In the genomic region with DNA sequence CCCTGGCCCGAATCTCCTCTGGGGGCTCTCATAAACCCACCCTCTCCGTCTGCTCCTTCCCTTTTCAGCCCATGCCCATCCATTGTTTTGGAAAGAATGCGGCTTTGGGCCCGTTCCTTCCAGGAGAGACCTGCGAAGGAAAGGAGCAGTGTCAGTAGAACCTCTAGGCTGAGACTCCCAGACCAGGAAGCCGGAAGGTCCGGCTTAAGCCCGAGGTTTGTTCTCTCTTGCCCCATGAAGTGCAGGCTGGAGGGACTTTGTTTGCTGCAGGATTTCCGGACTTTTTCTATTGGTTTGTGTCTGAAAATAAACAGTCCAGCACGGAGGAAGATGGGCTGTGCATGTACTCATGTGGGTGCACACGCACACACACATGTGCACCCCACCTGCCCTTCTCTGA, we compare ENCODE assay signal across 19 cellular contexts. TPM values are rescaled to one million over a fixed set of nuclear protein-coding genes. Genes with fewer than 3 reads are reported as not detected.
DNase-seq lines count a peak whose midpoint lies in the region; ATAC-seq, FAIRE-seq and TF ChIP-seq lines count a peak whose summit lies in the region.
"Had no signal": no experiment of that assay in that cellular context is flagged by ENCODE, and none has a peak within 500 bp of the region (broad histone marks: within the 10 kb centered on the region; RNA-seq: fewer than 3 reads in every experiment).

No MANE protein-coding gene starts in this region.

- no peak overlapping the region for H3K4me3 ChIP-seq in K562
- H3K4me3 ChIP-seq in suprapubic skin: no peak overlapping the region
- H3K4me3 ChIP-seq: GM23248, lung had no signal

- intact Hi-C loops in cardiac septum (cut with DNase I): no loop called here
- intact Hi-C loops in Right ventricle myocardium superior (cut with DNase I): no loop called here
- intact Hi-C loops in K562 (cut with micrococcal nuclease): no loop called here

- H3K27me3 Mint-ChIP-seq in memory B cell: peaks cover 2% of the 10 kb centered on the region

- peaks cover 56 to 78% of the 10 kb centered on the region in 2 experiments for H3K27me3 ChIP-seq in K562 (ENCODE audit: control insufficient read depth in 2 of 2, insufficient read depth in 2 of 2, low read length in 2 of 2)
- peaks cover 16% of the 10 kb centered on the region for H3K27me3 ChIP-seq in suprapubic skin

- POLR2A ChIA-PET in K562 (lab: Yijun Ruan, JAX): no interaction called here

- no TSS peak for BruUV-seq in K562 (replicated peaks; lab: Mats Ljungman, UMichigan)

- H3K4me2 ChIP-seq in K562 (ENCODE audit: insufficient read depth, low read length): no peak overlapping the region

- no peak for FAIRE-seq in K562 (lab: Jason Lieb, UNC)
- FAIRE-seq: TTC549 had no signal

- CTCF ChIA-PET in K562 (lab: Yijun Ruan, JAX; ENCODE audit: low intra/inter-chr PET ratio): no interaction called here

- H3K9me1 ChIP-seq in K562 (ENCODE audit: control insufficient read depth, insufficient read depth, low read length): no peaks in the 10 kb centered on the region

- no peaks in the 10 kb centered on the region for H3K9me3 ChIP-seq in K562 (replicated peaks; ENCODE audit: control insufficient read depth, insufficient read depth, low read depth, low read length)
- no peaks in the 10 kb centered on the region for H3K9me3 ChIP-seq in suprapubic skin

- H3K4me1 ChIP-seq in K562 (replicated peaks in 1 of 2; ENCODE audit: control insufficient read depth in 2 of 2, insufficient read depth in 2 of 2, low read length in 2 of 2) (peaks cover 0 to 7% of the 10 kb centered on the region in 2 experiments; a peak in 1 of 5 replicates), suprapubic skin (peaks cover 28% of the 10 kb centered on the region)

- H4K20me1 ChIP-seq in K562 (replicated peaks; ENCODE audit: control insufficient read depth, insufficient read depth, low read length): peaks cover 34% of the 10 kb centered on the region

- no peak overlapping the region for H2AFZ ChIP-seq in K562 (ENCODE audit: low read depth, low read length)
- H2AFZ ChIP-seq: GM23248 had no signal

- peak overlapping the region; percentile 14 for H3K27ac Mint-ChIP-seq in memory B cell
- H3K27ac Mint-ChIP-seq: activated naive CD4-positive, alpha-beta T cell treated with anti-CD3 and anti-CD28 coated beads, Interleukin-2, amount 10 ng/mL, durations not matched to agents 7 days and 5 days had no signal

- TF ChIP-seq POLR2A in K562 (conservative IDR thresholded peaks at IDR 0.05): no peak
- TF ChIP-seq POLR2A in suprapubic skin (IDR thresholded peaks at IDR 0.05): no peak

- no peak overlapping the region for H3K9ac ChIP-seq in K562 (ENCODE audit: insufficient read depth in 1 of 2, low read depth in 2 of 2, low read length in 2 of 2)
- H3K9ac ChIP-seq: GM23248 had no signal

- ATAC-seq in Right ventricle myocardium superior (ENCODE audit: poor library complexity) (no peak), K562 (no peak), memory B cell (ENCODE audit: low read depth) (no peak), GM21619 (IDR thresholded peaks at IDR 0.05; ENCODE audit: unreplicated experiment) (no peak), HG03025 (IDR thresholded peaks at IDR 0.05; ENCODE audit: low FRiP score, unreplicated experiment) (no peak)

- no peaks in the 10 kb centered on the region for H3K36me3 ChIP-seq in K562 (ENCODE audit: control insufficient read depth, insufficient read depth, low read length)
- no peaks in the 10 kb centered on the region for H3K36me3 ChIP-seq in suprapubic skin

- WGBS in K562 (ENCODE audit: insufficient coverage, low coverage, missing lambda C conversion rate): 3% methylated on average over 11 of the region's 11 CpGs
- WGBS in suprapubic skin: 51% methylated on average over 11 of the region's 11 CpGs

- DNase-seq in cardiac septum (ENCODE audit: low spot score): peak; percentile 62
- no peak for DNase-seq in Right ventricle myocardium superior
- no peak for DNase-seq in K562 (ENCODE audit: extremely low read depth in 1 of 4, low spot score in 3 of 4)
- DNase-seq in memory B cell (ENCODE audit: low spot score in 2 of 2): no peak
- DNase-seq in suprapubic skin (ENCODE audit: low spot score in 2 of 2): peak; percentile 24 to 60
- no peak for DNase-seq in NCI-H2171 treated with DMSO at 0.1 percent for 48 hours (lab: John Stamatoyannopoulos, UW)
- DNase-seq: activated CD4-positive, alpha-beta T cell treated with anti-CD3 and anti-CD28 coated beads, Interleukin-2, amount 50 U/mL, for 1 hour; activated naive CD4-positive, alpha-beta T cell treated with anti-CD3 and anti-CD28 coated beads, Interleukin-2, amount 10 ng/mL, durations not matched to agents 7 days and 5 days; cortex of kidney; foreskin melanocyte; GM23248; NCI-H187; trophoblast cell had no signal

- no peaks in the 10 kb centered on the region for H3K36me3 Mint-ChIP-seq in memory B cell
- H3K36me3 Mint-ChIP-seq: activated naive CD4-positive, alpha-beta T cell treated with anti-CD3 and anti-CD28 coated beads, Interleukin-2, amount 10 ng/mL, durations not matched to agents 7 days and 5 days; brain; CD8-positive, alpha-beta memory T cell had no signal

- H3K4me1 Mint-ChIP-seq in memory B cell: peaks cover 11% of the 10 kb centered on the region
- H3K4me1 Mint-ChIP-seq: activated naive CD4-positive, alpha-beta T cell treated with anti-CD3 and anti-CD28 coated beads, Interleukin-2, amount 10 ng/mL, durations not matched to agents 7 days and 5 days had no signal

- TF ChIP-seq RAD21 in K562 (CRISPR knock-in tag; conservative IDR thresholded peaks at IDR 0.05 in 1 of 2, IDR thresholded peaks at IDR 0.05 in 1 of 2): no peak

- TF ChIP-seq CTCF in K562 (IDR thresholded peaks at IDR 0.05 in 2 of 3, conservative IDR thresholded peaks at IDR 0.05 in 1 of 3; ENCODE audit: insufficient read depth in 2 of 3, low read depth in 1 of 3, low read length in 3 of 3) (no peak), suprapubic skin (IDR thresholded peaks at IDR 0.05) (no peak)

- no peak for TF ChIP-seq EP300 in K562 (IDR thresholded peaks at IDR 0.05; ENCODE audit: low read length)
- TF ChIP-seq EP300 in suprapubic skin (IDR thresholded peaks at IDR 0.05): no peak

- no peak overlapping the region for H3K4me3 Mint-ChIP-seq in memory B cell
- H3K4me3 Mint-ChIP-seq: activated naive CD4-positive, alpha-beta T cell treated with anti-CD3 and anti-CD28 coated beads, Interleukin-2, amount 10 ng/mL, durations not matched to agents 7 days and 5 days; brain had no signal

- H3K9me3 Mint-ChIP-seq in memory B cell: no peaks in the 10 kb centered on the region
- H3K9me3 Mint-ChIP-seq: activated naive CD4-positive, alpha-beta T cell treated with anti-CD3 and anti-CD28 coated beads, Interleukin-2, amount 10 ng/mL, durations not matched to agents 7 days and 5 days; brain; CD8-positive, alpha-beta memory T cell had no signal

- no peak overlapping the region for H3K27ac ChIP-seq in K562 (ENCODE audit: extremely low read depth, low read depth, low read length)
- peak overlapping the region; percentile 72 for H3K27ac ChIP-seq in suprapubic skin
- H3K27ac ChIP-seq: GM23248 had no signal

- H3K79me2 ChIP-seq in K562 (ENCODE audit: control insufficient read depth, insufficient read depth, low read length): no peaks in the 10 kb centered on the region

- in situ Hi-C loops in K562 (cut with MboI): no loop called here

TF ChIP-seq in K562, 482 proteins besides CTCF, POLR2A, EP300 and RAD21 (continues in another document):
- no peak for TF ChIP-seq ZEB2 (IDR thresholded peaks at IDR 0.05)
- no peak for TF ChIP-seq ZNF239 (CRISPR knock-in tag; IDR thresholded peaks at IDR 0.05)
- no peak for TF ChIP-seq ZFP30 (CRISPR knock-in tag; IDR thresholded peaks at IDR 0.05; ENCODE audit: borderline replicate concordance)
- TF ChIP-seq ZKSCAN1 (IDR thresholded peaks at IDR 0.05; ENCODE audit: low read depth, low read length): no peak
- peak; percentile 36; the same call in 1 of the 2 replicates for TF ChIP-seq GABPA (tag; conservative IDR thresholded peaks at IDR 0.05; ENCODE audit: low read depth)

RNA-seq across cellular contexts. Expression of a gene that starts 49.8 kb away (rescaled TPM):
- total RNA-seq in cardiac septum: 42.3 TPM
- total RNA-seq in Right ventricle myocardium superior: 31.1 TPM
- total RNA-seq in K562 (2011; cell fraction: chromatin; rRNA removed; ENCODE audit: low replicate concordance): 16.6 and 43.3 TPM in 2 replicates
- total RNA-seq in K562 (2011; cell fraction: nucleolus; rRNA removed): 7.7 and 10.5 TPM in 2 replicates
- total RNA-seq in K562 (2011; cell fraction: nucleoplasm; rRNA removed): 22.9 and 45.5 TPM in 2 replicates
- 4.2 and 7.4 TPM in 2 replicates for total RNA-seq in K562 (2014; rRNA removed)
- 15.3 and 18.5 TPM in 2 replicates for total RNA-seq in K562 (2014; rRNA removed; fragmentation: Illumina TruSeq; extraction: Trizol)
- total RNA-seq in K562 (2015; rRNA removed; fragmentation: Illumina TruSeq; extraction: Trizol): 12.4 and 13.8 TPM in 2 replicates
- total RNA-seq in K562 (2021): 21.7 and 22.2 TPM in 2 replicates
- polyA plus RNA-seq in K562 (2011; rRNA removed): 9.2 and 12.9 TPM in 2 replicates
- 2.3 and 6.5 TPM in 2 replicates for polyA plus RNA-seq in K562 (2011; cell fraction: cytosol; rRNA removed)
- polyA plus RNA-seq in K562 (2011; cell fraction: nucleus; rRNA removed): 15.1 and 25.1 TPM in 2 replicates
- polyA plus RNA-seq in K562 (2012): 5.2 and 7.9 TPM in 2 replicates
- polyA plus RNA-seq in K562 (2014; fragmentation: Illumina TruSeq; extraction: Trizol): 8.9 and 12.9 TPM in 2 replicates
- polyA plus RNA-seq in K562 (2014; fragmentation: Nextera tagmentation; extraction: Ambion mirVana): 1 to 10 TPM; 2.0 to 3.1 TPM
- polyA plus RNA-seq in K562 (2014; rRNA removed): 7.0 and 7.3 TPM in 2 replicates
- polyA minus RNA-seq in K562 (2011; rRNA and poly(A)+ RNA removed): 9.9 and 16.0 TPM in 2 replicates
- 5.3 and 11.2 TPM in 2 replicates for polyA minus RNA-seq in K562 (2011; cell fraction: cytosol; rRNA and poly(A)+ RNA removed)
- polyA minus RNA-seq in K562 (2011; cell fraction: nucleus; rRNA and poly(A)+ RNA removed): 7.0 and 15.4 TPM in 2 replicates
- total RNA-seq in suprapubic skin: 10 to 100 TPM; 30.9 to 52.6 (median 43.8) TPM

Comparison
In these comparisons a context has a peak if more than half of its experiments do, and no peak if none do; other contexts are left out.
1. DNase-seq: peak in cardiac septum (single experiment) and suprapubic skin (2 of 2); none in Right ventricle myocardium superior (single experiment), K562 (0 of 4), memory B cell (0 of 2) and NCI-H2171 treated with DMSO at 0.1 percent for 48 hours (single experiment).